23 cellular contexts compared by ENCODE assay signal in the genomic region with DNA sequence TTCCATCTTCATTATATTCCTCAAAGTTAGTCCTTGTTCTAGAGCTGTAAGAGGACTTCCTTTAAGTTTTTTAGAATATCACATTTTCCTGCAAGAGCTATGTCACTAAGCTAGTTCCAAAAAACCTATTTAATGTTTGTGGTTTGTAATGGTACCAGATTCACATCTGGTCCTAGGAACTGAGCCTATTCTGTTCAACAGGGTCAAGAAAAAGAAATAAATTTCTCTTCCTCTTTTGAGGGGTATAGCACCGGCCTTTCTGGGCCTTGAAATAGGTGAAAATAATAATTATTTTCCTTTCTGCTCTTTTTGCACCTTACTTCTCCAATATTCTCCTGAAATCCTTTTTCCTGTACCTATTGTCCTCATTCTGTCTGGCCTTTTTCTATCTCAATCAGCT. TPM values are rescaled to one million over a fixed set of nuclear protein-coding genes. Genes with fewer than 3 reads are reported as not detected.
"Had no signal": no experiment of that assay in that cellular context is flagged by ENCODE, and none has a peak within 500 bp of the region (broad histone marks: within the 10 kb centered on the region; RNA-seq: fewer than 3 reads in every experiment).

No MANE protein-coding gene starts in this region.

- ATAC-seq: left lobe of liver; natural killer cell; right lobe of liver; stimulated activated naive B cell treated with anti-CD40 and anti-IgM and Interleukin-4, amounts not matched to agents 10 μg/mL and 1 μg/mL and 100 μg/mL, for 72 hours; upper lobe of right lung had no signal

- H3K27me3 ChIP-seq: ovary, right lobe of liver, uterus had no signal

- DNase-seq: dermis blood vessel endothelial cell; effector memory CD4-positive, alpha-beta T cell; foreskin melanocyte; natural killer cell; occipital lobe; ovary; retina; right lobe of liver; small intestine; stimulated activated CD4-positive, alpha-beta T cell treated with anti-CD3 and anti-CD28 coated beads, Interleukin-15, amount 100 ng/mL, for 24 hours; stimulated activated CD4-positive, alpha-beta T cell treated with anti-CD3 and anti-CD28 coated beads, Interleukin-2, amount 100 ng/mL, for 48 hours; stimulated activated naive B cell treated with anti-CD40 and anti-IgM and Interleukin-4, amounts not matched to agents 10 μg/mL and 1 μg/mL and 100 μg/mL, for 72 hours; upper lobe of right lung; uterus had no signal

- H3K9me3 ChIP-seq: esophagus muscularis mucosa, right lobe of liver, thoracic aorta, tibial nerve, upper lobe of right lung, uterus had no signal

- H3K4me3 ChIP-seq: coronary artery, esophagus muscularis mucosa, lung, ovary, right lobe of liver, thoracic aorta, tibial nerve, upper lobe of right lung, uterus had no signal

- H3K27ac ChIP-seq: coronary artery, esophagus muscularis mucosa, ovary, right lobe of liver, thoracic aorta, tibial nerve, upper lobe of right lung, uterus had no signal

- H3K36me3 ChIP-seq: esophagus muscularis mucosa, ovary, right lobe of liver, thoracic aorta, tibial nerve, upper lobe of right lung, uterus had no signal

RNA-seq across cellular contexts. Expression of a gene that starts 3.6 kb away (rescaled TPM):
- total RNA-seq: endothelial cell of umbilical vein, mononuclear cell, pulmonary artery endothelial cell had no signal
